ENCODE assay signal across 8 cellular contexts in genomic region chr6:26195376-26195923, GRCh38.
DNase-seq lines count a peak whose midpoint lies in the region; ATAC-seq and TF ChIP-seq lines count a peak whose summit lies in the region.

No MANE protein-coding gene starts in this region.

- TF ChIP-seq POLR2A in suprapubic skin (IDR thresholded peaks at IDR 0.05) = no peak

- peak overlapping the region; percentile 88 to 99 (median 96) for H3K4me3 Mint-ChIP-seq in naive thymus-derived CD8-positive, alpha-beta T cell

- H3K4me3 ChIP-seq in fibroblast of pulmonary artery (replicated peaks; ENCODE audit: low read depth, low read length) = peak overlapping the region; percentile 85
- peak overlapping the region; percentile 72 for H3K4me3 ChIP-seq in suprapubic skin

- POLR2A ChIA-PET in naive thymus-derived CD8-positive, alpha-beta T cell (lab: Charles Lee) = interaction anchor here (0.5 to 17.3 kb wide), 32 partner anchors 9 to 1677 kb away, joined by 3 to 616 read pairs (median 41); a partner anchor contains a TSS

- ATAC-seq in HG03469 (IDR thresholded peaks at IDR 0.05; ENCODE audit: unreplicated experiment) (peak; percentile 22), HG03039 (IDR thresholded peaks at IDR 0.05; ENCODE audit: unreplicated experiment) (no peak)
- peak; percentile 42 to 56 for ATAC-seq in naive thymus-derived CD8-positive, alpha-beta T cell

- H3K27me3 ChIP-seq in suprapubic skin = peaks cover 43% of the 10 kb centered on the region

- peak overlapping the region; percentile 94 to 99 (median 98) for H3K27ac Mint-ChIP-seq in naive thymus-derived CD8-positive, alpha-beta T cell

- H3K36me3 ChIP-seq in suprapubic skin = no peaks in the 10 kb centered on the region

- TF ChIP-seq CTCF in GM13976 (IDR thresholded peaks at IDR 0.05; ENCODE audit: borderline replicate concordance, control extremely low read depth, extremely low read depth, insufficient read depth, missing control alignments) (no peak), fibroblast of pulmonary artery (IDR thresholded peaks at IDR 0.05; ENCODE audit: low read length, missing control alignments) (no peak), suprapubic skin (IDR thresholded peaks at IDR 0.05) (no peak)

- H3K9me3 ChIP-seq in suprapubic skin = no peaks in the 10 kb centered on the region

- WGBS in suprapubic skin = 9% methylated on average over 23 of the region's 23 CpGs

- DNase-seq in GM13976 (ENCODE audit: low spot score) = peak; percentile 73
- DNase-seq in RPMI7951 (ENCODE audit: low read depth) = peak; percentile 95
- DNase-seq in activated gamma-delta T cell (lab: John Stamatoyannopoulos, UW) = peak; percentile 24
- DNase-seq in fibroblast of pulmonary artery (ENCODE audit: low read depth) = peak; percentile 96
- peak; percentile 65 to 96 (median 84) for DNase-seq in naive thymus-derived CD8-positive, alpha-beta T cell
- DNase-seq in suprapubic skin (ENCODE audit: low spot score in 2 of 2) = peak; percentile 90 to 94

- H3K36me3 Mint-ChIP-seq in naive thymus-derived CD8-positive, alpha-beta T cell = no peaks in the 10 kb centered on the region

- peaks cover 23 to 43% (median 38%) of the 10 kb centered on the region in 4 donors for H3K4me1 Mint-ChIP-seq in naive thymus-derived CD8-positive, alpha-beta T cell

- peaks cover 45% of the 10 kb centered on the region for H3K4me1 ChIP-seq in suprapubic skin

- in situ Hi-C loops in GM13976 (cut with MboI; ENCODE audit: low sequenced_read_pairs, unreplicated experiment) = loop anchor here (10.0 kb wide), 1 partner anchor 141 kb away; a partner anchor contains a TSS

- no peaks in the 10 kb centered on the region for H3K9me3 Mint-ChIP-seq in naive thymus-derived CD8-positive, alpha-beta T cell

- no peak for TF ChIP-seq EP300 in suprapubic skin (IDR thresholded peaks at IDR 0.05)

- peak overlapping the region; percentile 57 for H3K27ac ChIP-seq in suprapubic skin

- H3K27me3 Mint-ChIP-seq in naive thymus-derived CD8-positive, alpha-beta T cell = no peaks in the 10 kb centered on the region

Comparison
In these comparisons a context has a peak if more than half of its experiments do, and no peak if none do; other contexts are left out.
1. DNase-seq: peak in every context shown above with its lines; median percentile 96 in fibroblast of pulmonary artery; 95 in RPMI7951; 92 in suprapubic skin; 84 in naive thymus-derived CD8-positive, alpha-beta T cell; 73 in GM13976; 24 in activated gamma-delta T cell.